2 cellular contexts compared by ENCODE assay signal in genomic region chr3:118436863-118437262, GRCh38.
TF ChIP-seq lines count a peak whose summit lies in the region.

No MANE protein-coding gene starts in this region.

TF ChIP-seq in GM23338, 12 proteins besides CTCF, POLR2A, EP300 and RAD21:
- TF ChIP-seq, protein P1, sequence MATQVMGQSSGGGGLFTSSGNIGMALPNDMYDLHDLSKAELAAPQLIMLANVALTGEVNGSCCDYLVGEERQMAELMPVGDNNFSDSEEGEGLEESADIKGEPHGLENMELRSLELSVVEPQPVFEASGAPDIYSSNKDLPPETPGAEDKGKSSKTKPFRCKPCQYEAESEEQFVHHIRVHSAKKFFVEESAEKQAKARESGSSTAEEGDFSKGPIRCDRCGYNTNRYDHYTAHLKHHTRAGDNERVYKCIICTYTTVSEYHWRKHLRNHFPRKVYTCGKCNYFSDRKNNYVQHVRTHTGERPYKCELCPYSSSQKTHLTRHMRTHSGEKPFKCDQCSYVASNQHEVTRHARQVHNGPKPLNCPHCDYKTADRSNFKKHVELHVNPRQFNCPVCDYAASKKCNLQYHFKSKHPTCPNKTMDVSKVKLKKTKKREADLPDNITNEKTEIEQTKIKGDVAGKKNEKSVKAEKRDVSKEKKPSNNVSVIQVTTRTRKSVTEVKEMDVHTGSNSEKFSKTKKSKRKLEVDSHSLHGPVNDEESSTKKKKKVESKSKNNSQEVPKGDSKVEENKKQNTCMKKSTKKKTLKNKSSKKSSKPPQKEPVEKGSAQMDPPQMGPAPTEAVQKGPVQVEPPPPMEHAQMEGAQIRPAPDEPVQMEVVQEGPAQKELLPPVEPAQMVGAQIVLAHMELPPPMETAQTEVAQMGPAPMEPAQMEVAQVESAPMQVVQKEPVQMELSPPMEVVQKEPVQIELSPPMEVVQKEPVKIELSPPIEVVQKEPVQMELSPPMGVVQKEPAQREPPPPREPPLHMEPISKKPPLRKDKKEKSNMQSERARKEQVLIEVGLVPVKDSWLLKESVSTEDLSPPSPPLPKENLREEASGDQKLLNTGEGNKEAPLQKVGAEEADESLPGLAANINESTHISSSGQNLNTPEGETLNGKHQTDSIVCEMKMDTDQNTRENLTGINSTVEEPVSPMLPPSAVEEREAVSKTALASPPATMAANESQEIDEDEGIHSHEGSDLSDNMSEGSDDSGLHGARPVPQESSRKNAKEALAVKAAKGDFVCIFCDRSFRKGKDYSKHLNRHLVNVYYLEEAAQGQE (IDR thresholded peaks at IDR 0.05; ENCODE audit: unreplicated experiment), result no peak
- TF ChIP-seq, protein P2, sequence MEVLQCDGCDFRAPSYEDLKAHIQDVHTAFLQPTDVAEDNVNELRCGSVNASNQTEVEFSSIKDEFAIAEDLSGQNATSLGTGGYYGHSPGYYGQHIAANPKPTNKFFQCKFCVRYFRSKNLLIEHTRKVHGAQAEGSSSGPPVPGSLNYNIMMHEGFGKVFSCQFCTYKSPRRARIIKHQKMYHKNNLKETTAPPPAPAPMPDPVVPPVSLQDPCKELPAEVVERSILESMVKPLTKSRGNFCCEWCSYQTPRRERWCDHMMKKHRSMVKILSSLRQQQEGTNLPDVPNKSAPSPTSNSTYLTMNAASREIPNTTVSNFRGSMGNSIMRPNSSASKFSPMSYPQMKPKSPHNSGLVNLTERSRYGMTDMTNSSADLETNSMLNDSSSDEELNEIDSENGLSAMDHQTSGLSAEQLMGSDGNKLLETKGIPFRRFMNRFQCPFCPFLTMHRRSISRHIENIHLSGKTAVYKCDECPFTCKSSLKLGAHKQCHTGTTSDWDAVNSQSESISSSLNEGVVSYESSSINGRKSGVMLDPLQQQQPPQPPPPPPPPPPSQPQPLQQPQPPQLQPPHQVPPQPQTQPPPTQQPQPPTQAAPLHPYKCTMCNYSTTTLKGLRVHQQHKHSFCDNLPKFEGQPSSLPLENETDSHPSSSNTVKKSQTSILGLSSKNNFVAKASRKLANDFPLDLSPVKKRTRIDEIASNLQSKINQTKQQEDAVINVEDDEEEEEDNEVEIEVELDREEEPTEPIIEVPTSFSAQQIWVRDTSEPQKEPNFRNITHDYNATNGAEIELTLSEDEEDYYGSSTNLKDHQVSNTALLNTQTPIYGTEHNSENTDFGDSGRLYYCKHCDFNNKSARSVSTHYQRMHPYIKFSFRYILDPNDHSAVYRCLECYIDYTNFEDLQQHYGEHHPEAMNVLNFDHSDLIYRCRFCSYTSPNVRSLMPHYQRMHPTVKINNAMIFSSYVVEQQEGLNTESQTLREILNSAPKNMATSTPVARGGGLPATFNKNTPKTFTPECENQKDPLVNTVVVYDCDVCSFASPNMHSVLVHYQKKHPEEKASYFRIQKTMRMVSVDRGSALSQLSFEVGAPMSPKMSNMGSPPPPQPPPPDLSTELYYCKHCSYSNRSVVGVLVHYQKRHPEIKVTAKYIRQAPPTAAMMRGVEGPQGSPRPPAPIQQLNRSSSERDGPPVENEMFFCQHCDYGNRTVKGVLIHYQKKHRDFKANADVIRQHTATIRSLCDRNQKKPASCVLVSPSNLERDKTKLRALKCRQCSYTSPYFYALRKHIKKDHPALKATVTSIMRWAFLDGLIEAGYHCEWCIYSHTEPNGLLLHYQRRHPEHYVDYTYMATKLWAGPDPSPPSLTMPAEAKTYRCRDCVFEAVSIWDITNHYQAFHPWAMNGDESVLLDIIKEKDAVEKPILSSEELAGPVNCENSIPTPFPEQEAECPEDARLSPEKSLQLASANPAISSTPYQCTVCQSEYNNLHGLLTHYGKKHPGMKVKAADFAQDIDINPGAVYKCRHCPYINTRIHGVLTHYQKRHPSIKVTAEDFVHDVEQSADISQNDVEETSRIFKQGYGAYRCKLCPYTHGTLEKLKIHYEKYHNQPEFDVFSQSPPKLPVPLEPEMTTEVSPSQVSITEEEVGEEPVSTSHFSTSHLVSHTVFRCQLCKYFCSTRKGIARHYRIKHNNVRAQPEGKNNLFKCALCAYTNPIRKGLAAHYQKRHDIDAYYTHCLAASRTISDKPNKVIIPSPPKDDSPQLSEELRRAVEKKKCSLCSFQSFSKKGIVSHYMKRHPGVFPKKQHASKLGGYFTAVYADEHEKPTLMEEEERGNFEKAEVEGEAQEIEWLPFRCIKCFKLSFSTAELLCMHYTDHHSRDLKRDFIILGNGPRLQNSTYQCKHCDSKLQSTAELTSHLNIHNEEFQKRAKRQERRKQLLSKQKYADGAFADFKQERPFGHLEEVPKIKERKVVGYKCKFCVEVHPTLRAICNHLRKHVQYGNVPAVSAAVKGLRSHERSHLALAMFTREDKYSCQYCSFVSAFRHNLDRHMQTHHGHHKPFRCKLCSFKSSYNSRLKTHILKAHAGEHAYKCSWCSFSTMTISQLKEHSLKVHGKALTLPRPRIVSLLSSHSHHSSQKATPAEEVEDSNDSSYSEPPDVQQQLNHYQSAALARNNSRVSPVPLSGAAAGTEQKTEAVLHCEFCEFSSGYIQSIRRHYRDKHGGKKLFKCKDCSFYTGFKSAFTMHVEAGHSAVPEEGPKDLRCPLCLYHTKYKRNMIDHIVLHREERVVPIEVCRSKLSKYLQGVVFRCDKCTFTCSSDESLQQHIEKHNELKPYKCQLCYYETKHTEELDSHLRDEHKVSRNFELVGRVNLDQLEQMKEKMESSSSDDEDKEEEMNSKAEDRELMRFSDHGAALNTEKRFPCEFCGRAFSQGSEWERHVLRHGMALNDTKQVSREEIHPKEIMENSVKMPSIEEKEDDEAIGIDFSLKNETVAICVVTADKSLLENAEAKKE (CRISPR knock-in tag; IDR thresholded peaks at IDR 0.05), result no peak
- TF ChIP-seq STAT1 (IDR thresholded peaks at IDR 0.05; ENCODE audit: unreplicated experiment) (no peak), NANOG (IDR thresholded peaks at IDR 0.05; ENCODE audit: borderline replicate concordance) (no peak), POLR2AphosphoS5 (IDR thresholded peaks at IDR 0.05; ENCODE audit: low read depth) (no peak), ZNF331 (CRISPR knock-in tag; IDR thresholded peaks at IDR 0.05; ENCODE audit: low read depth) (no peak), CREB1 (CRISPR knock-in tag; IDR thresholded peaks at IDR 0.05; ENCODE audit: low read depth) (no peak), ZNF114 (CRISPR knock-in tag; IDR thresholded peaks at IDR 0.05) (no peak), JUNB (IDR thresholded peaks at IDR 0.05; ENCODE audit: unreplicated experiment) (no peak), EZH2 (IDR thresholded peaks at IDR 0.05; ENCODE audit: low read depth, unreplicated experiment) (no peak), EZH2phosphoT487 (IDR thresholded peaks at IDR 0.05; ENCODE audit: unreplicated experiment) (no peak)
- TF ChIP-seq, protein P3, sequence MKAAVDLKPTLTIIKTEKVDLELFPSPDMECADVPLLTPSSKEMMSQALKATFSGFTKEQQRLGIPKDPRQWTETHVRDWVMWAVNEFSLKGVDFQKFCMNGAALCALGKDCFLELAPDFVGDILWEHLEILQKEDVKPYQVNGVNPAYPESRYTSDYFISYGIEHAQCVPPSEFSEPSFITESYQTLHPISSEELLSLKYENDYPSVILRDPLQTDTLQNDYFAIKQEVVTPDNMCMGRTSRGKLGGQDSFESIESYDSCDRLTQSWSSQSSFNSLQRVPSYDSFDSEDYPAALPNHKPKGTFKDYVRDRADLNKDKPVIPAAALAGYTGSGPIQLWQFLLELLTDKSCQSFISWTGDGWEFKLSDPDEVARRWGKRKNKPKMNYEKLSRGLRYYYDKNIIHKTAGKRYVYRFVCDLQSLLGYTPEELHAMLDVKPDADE (IDR thresholded peaks at IDR 0.05), result no peak

TF ChIP-seq in H1, 55 proteins besides CTCF, POLR2A, EP300 and RAD21:
- no peak for TF ChIP-seq SP4 (IDR thresholded peaks at IDR 0.05; ENCODE audit: low read length)
- no peak for TF ChIP-seq KDM4A (IDR thresholded peaks at IDR 0.05; ENCODE audit: low read depth, low read length, severe bottlenecking)
- TF ChIP-seq JUN (IDR thresholded peaks at IDR 0.05; ENCODE audit: low read depth, low read length), result no peak
- no peak for TF ChIP-seq GTF2F1 (IDR thresholded peaks at IDR 0.05; ENCODE audit: borderline replicate concordance, low read depth, low read length)
- no peak for TF ChIP-seq CHD7 (IDR thresholded peaks at IDR 0.05; ENCODE audit: insufficient replicate concordance, low read length)
- no peak for TF ChIP-seq MAFK (IDR thresholded peaks at IDR 0.05; ENCODE audit: low read depth, low read length)
- no peak for TF ChIP-seq SIX5 (IDR thresholded peaks at IDR 0.05; ENCODE audit: low read depth, low read length)
- no peak for TF ChIP-seq YY1 (IDR thresholded peaks at IDR 0.05; ENCODE audit: low read depth, low read length)
- TF ChIP-seq BCL11A (IDR thresholded peaks at IDR 0.05; ENCODE audit: low read depth in 2 of 2, low read length in 2 of 2), result no peak
- TF ChIP-seq TAF7 (optimal IDR thresholded peaks at IDR 0.05; ENCODE audit: borderline replicate concordance, low read depth, low read length), result no peak
- no peak for TF ChIP-seq KDM5A (IDR thresholded peaks at IDR 0.05; ENCODE audit: low read length)
